8 cellular contexts compared by ENCODE assay signal in the genomic region with DNA sequence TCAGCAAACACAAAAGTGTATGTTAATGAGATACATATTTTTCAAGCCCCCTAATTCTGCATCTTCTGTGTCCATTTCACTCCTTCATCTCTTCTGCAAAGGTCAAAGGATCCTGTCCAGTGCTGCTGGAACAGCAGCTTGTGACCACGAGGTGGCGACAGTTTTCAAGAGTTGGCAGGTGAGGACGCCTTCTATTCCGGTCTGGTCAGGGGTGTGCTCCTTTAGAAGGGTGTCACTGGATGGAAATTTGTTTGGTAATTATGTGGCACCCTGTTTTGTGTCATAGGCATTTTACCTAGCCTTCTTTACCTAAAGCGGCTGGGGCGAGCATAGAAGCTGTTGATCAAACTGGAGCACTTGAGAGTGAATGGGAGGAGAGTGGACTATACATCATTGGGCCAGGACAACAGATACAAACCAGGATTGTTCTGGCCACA. TPM values are rescaled to one million over a fixed set of nuclear protein-coding genes. Genes with fewer than 3 reads are reported as not detected.
DNase-seq lines count a peak whose midpoint lies in the region; ATAC-seq and TF ChIP-seq lines count a peak whose summit lies in the region.

No MANE protein-coding gene starts in this region.

- no peak overlapping the region for H3K4me3 ChIP-seq in kidney epithelial cell (ENCODE audit: low read depth, low read length)

- ATAC-seq in HG02610 (IDR thresholded peaks at IDR 0.05; ENCODE audit: unreplicated experiment), result peak; percentile 76
- ATAC-seq in GM19467 (IDR thresholded peaks at IDR 0.05; ENCODE audit: unreplicated experiment), result no peak

- TF ChIP-seq CTCF in GM10266 (IDR thresholded peaks at IDR 0.05; ENCODE audit: control insufficient read depth, insufficient read depth, low read depth, missing control alignments) (peak; percentile 99), kidney epithelial cell (IDR thresholded peaks at IDR 0.05; ENCODE audit: insufficient read depth, low read length, poor library complexity, severe bottlenecking) (peak; percentile 94)

- no peaks in the 10 kb centered on the region for H3K27me3 ChIP-seq in kidney epithelial cell (ENCODE audit: control insufficient read depth, insufficient read depth, low read length)

- no peak overlapping the region for H3K27ac ChIP-seq in caudate nucleus (ENCODE audit: low read depth, low read length)

- H3K36me3 ChIP-seq in kidney epithelial cell (ENCODE audit: control insufficient read depth, insufficient read depth, low read length), result no peaks in the 10 kb centered on the region

- DNase-seq in GM10266 (ENCODE audit: extremely low spot score) (peak; percentile 76), NCI-H2081 treated with DMSO at 0.1 percent for 48 hours (lab: John Stamatoyannopoulos, UW) (peak; percentile 2), caudate nucleus (lab: John Stamatoyannopoulos, UW) (peak in 53 of 61 donors; percentile 10 to 76 (median 47)), kidney epithelial cell (ENCODE audit: low read depth) (no peak)
- peak; percentile 38 to 55 (median 52) for DNase-seq in activated CD4-positive, CD25-positive, alpha-beta regulatory T cell (lab: John Stamatoyannopoulos, UW)
- DNase-seq in stimulated activated CD4-positive, alpha-beta T cell treated with anti-CD3 and anti-CD28 coated beads, Interleukin-2, amount 100 ng/mL, for 24 hours, result peak; percentile 80 to 81

RNA-seq across cellular contexts. Expression of a gene that starts 32.9 kb away (rescaled TPM):
- total RNA-seq in kidney epithelial cell, result not detected in 2 replicates

RNA-seq across cellular contexts. Expression of a gene that starts 50.8 kb away (rescaled TPM):
- total RNA-seq in kidney epithelial cell, result 15.6 and 18.5 TPM in 2 replicates
